Comparison of ENCODE assay signal across 9 cellular contexts in genomic region chr2:238425505-238425978, GRCh38. TPM values are rescaled to one million over a fixed set of nuclear protein-coding genes. Genes with fewer than 3 reads are reported as not detected.
DNase-seq lines count a peak whose midpoint lies in the region; ATAC-seq and TF ChIP-seq lines count a peak whose summit lies in the region.
"Had no signal": no experiment of that assay in that cellular context is flagged by ENCODE, and none has a peak within 500 bp of the region (broad histone marks: within the 10 kb centered on the region; RNA-seq: fewer than 3 reads in every experiment).

No MANE protein-coding gene starts in this region.

- H3K27me3 ChIP-seq in BLaER1 treated with 17β-estradiol and CSF1 and Interleukin-3, amounts not matched to agents 10 nM and 100 nM, result no peaks in the 10 kb centered on the region
- H3K27me3 ChIP-seq in HUES48 (ENCODE audit: control insufficient read depth, insufficient read depth, low read length), result no peaks in the 10 kb centered on the region

- H4K20me1 ChIP-seq in BLaER1 treated with 17β-estradiol and CSF1 and Interleukin-3, amounts not matched to agents 10 nM and 100 nM, result peaks cover 0 to 7% (median 0%) of the 10 kb centered on the region in 11 experiments; a peak in 7 of 22 replicates

- in situ Hi-C loops in astrocyte of the cerebellum (cut with HindIII; ENCODE audit: low sequenced_read_pairs), result no loop called here

- H3K4me3 ChIP-seq in BLaER1 treated with 17β-estradiol and CSF1 and Interleukin-3, amounts not matched to agents 10 nM and 100 nM, result peak overlapping the region; percentile 76 to 94 (median 88); a peak in 17 of 20 replicates
- H3K4me3 ChIP-seq in HUES48 (ENCODE audit: low read depth, low read length), result peak overlapping the region; percentile 96
- H3K4me3 ChIP-seq in astrocyte of the cerebellum (ENCODE audit: low read depth, low read length), result peak overlapping the region; percentile 85

- H3K9me3 Mint-ChIP-seq in naive thymus-derived CD8-positive, alpha-beta T cell, result no peaks in the 10 kb centered on the region

- no peak for ATAC-seq in naive thymus-derived CD8-positive, alpha-beta T cell
- ATAC-seq in HG03354 (IDR thresholded peaks at IDR 0.05; ENCODE audit: poor library complexity, severe bottlenecking, unreplicated experiment), result no peak

- H3K27ac Mint-ChIP-seq in naive thymus-derived CD8-positive, alpha-beta T cell, result peak overlapping the region in 9 of 10 donors; percentile 36 to 98 (median 82)

- H3K9ac ChIP-seq in BLaER1 treated with 17β-estradiol and CSF1 and Interleukin-3, amounts not matched to agents 10 nM and 100 nM, result peak overlapping the region in 7 of 11 experiments; percentile 91 to 98 (median 94); a peak in 13 of 22 replicates
- no peak overlapping the region for H3K9ac ChIP-seq in HUES48 (ENCODE audit: low read depth, low read length)

- peaks cover 21 to 50% (median 31%) of the 10 kb centered on the region in 10 experiments for H3K4me1 ChIP-seq in BLaER1 treated with 17β-estradiol and CSF1 and Interleukin-3, amounts not matched to agents 10 nM and 100 nM
- H3K4me1 ChIP-seq in HUES48 (ENCODE audit: control insufficient read depth, insufficient read depth, low read length), result peaks cover 24% of the 10 kb centered on the region

- POLR2A ChIA-PET in naive thymus-derived CD8-positive, alpha-beta T cell (lab: Charles Lee), result no interaction called here

- H3K9me3 ChIP-seq in BLaER1 treated with 17β-estradiol and CSF1 and Interleukin-3, amounts not matched to agents 10 nM and 100 nM (replicated peaks in 1 of 11), result peaks cover 0 to 25% (median 22%) of the 10 kb centered on the region in 11 experiments; a peak in 18 of 22 replicates
- H3K9me3 ChIP-seq in HUES48 (ENCODE audit: control insufficient read depth, insufficient read depth, low read length), result no peaks in the 10 kb centered on the region

- H3K27me3 Mint-ChIP-seq in naive thymus-derived CD8-positive, alpha-beta T cell, result no peaks in the 10 kb centered on the region

- H3K27ac ChIP-seq in BLaER1 treated with 17β-estradiol and CSF1 and Interleukin-3, amounts not matched to agents 10 nM and 100 nM, result peak overlapping the region in 6 of 11 experiments; percentile 93 to 99 (median 98); a peak in 10 of 22 replicates
- H3K27ac ChIP-seq in HUES48 (ENCODE audit: low read depth, low read length) (peak overlapping the region; percentile 99), substantia nigra (ENCODE audit: low read depth, low read length, poor library complexity, severe bottlenecking) (no peak overlapping the region)

- no peak for DNase-seq in astrocyte of the cerebellum (ENCODE audit: low read depth)
- no peak for DNase-seq in naive thymus-derived CD8-positive, alpha-beta T cell
- DNase-seq in SIG-M5 treated with dmso at 0.1 percent for 504 hours (lab: John Stamatoyannopoulos, UW; ENCODE audit: unreplicated experiment), result no peak
- no peak for DNase-seq in NCI-H1436 (lab: John Stamatoyannopoulos, UW)
- no peak for DNase-seq in substantia nigra (lab: John Stamatoyannopoulos, UW)
- DNase-seq: hippocampal formation had no signal

- peaks cover 15 to 43% (median 40%) of the 10 kb centered on the region in 4 donors for H3K4me1 Mint-ChIP-seq in naive thymus-derived CD8-positive, alpha-beta T cell

- H3K36me3 Mint-ChIP-seq in naive thymus-derived CD8-positive, alpha-beta T cell, result peaks cover 5 to 12% (median 11%) of the 10 kb centered on the region in 3 donors

- H3K36me3 ChIP-seq in BLaER1 treated with 17β-estradiol and CSF1 and Interleukin-3, amounts not matched to agents 10 nM and 100 nM, result peaks cover 6 to 25% (median 18%) of the 10 kb centered on the region in 11 experiments; a peak in 18 of 22 replicates
- peaks cover 5% of the 10 kb centered on the region; the same call in 1 of the 2 replicates for H3K36me3 ChIP-seq in HUES48 (ENCODE audit: control insufficient read depth, insufficient read depth, low read length)

- peak overlapping the region; percentile 80 to 97 (median 91) for H3K4me2 ChIP-seq in BLaER1 treated with 17β-estradiol and CSF1 and Interleukin-3, amounts not matched to agents 10 nM and 100 nM

- peak overlapping the region; percentile 64 to 94 (median 88) for H3K4me3 Mint-ChIP-seq in naive thymus-derived CD8-positive, alpha-beta T cell

- TF ChIP-seq CTCF in astrocyte of the cerebellum (IDR thresholded peaks at IDR 0.05; ENCODE audit: low read depth, low read length, missing control alignments), result no peak

RNA-seq across cellular contexts. Expression of gene ASB1, which starts 1.2 kb away (rescaled TPM):
- total RNA-seq in naive thymus-derived CD8-positive, alpha-beta T cell, result 10 to 100 TPM; 53.3 TPM
- polyA plus RNA-seq in naive thymus-derived CD8-positive, alpha-beta T cell, result 10 to 100 TPM; 23.3 to 35.7 (median 26.1) TPM
